Comparison of ENCODE assay signal across 26 cellular contexts in the genomic region with DNA sequence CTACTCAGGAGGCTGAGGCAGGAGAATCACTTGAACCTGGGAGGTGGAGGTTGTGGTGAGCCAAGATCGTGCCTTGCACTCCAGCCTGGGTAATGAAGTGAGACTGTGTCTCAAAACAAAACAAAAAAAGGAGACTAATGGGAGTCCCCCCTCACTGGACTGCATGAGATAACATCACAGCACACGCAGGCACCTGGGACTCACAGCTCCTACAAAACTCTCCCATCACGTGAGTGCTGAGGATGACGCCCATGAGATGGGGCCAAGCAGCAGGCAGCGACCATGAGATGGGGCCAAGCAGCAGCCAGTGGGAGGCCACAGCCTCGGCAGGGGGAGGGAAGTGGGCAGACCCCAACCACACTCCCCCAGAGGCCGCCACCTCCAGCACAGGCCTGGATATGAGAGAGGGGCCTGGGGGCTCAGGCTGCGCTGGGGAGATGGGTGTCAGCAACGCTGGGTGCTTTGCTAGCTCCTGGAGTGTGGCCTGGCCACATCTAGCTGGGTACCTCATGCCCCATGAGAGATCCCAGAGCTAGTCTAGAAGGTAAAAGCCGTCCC.
"Had no signal": no experiment of that assay in that cellular context is flagged by ENCODE, and none has a peak within 500 bp of the region (broad histone marks: within the 10 kb centered on the region; RNA-seq: fewer than 3 reads in every experiment).

No MANE protein-coding gene starts in this region.

- H3K27ac Mint-ChIP-seq: activated CD4-positive, alpha-beta T cell treated with anti-CD3 and anti-CD28 coated beads for 36 hours; activated CD8-positive, alpha-beta memory T cell treated with anti-CD3 and anti-CD28 coated beads, Interleukin-2, amount 10 ng/mL, durations not matched to agents 7 days and 5 days; activated CD8-positive, alpha-beta T cell treated with anti-CD3 and anti-CD28 coated beads, Interleukin-2, amount 10 ng/mL, durations not matched to agents 7 days and 5 days; activated naive CD4-positive, alpha-beta T cell treated with anti-CD3 and anti-CD28 coated beads, Interleukin-2, amount 50 U/mL, for 24 hours; activated naive CD8-positive, alpha-beta T cell treated with anti-CD3 and anti-CD28 coated beads, Interleukin-2, amount 50 U/mL, for 24 hours; activated T-helper 2 cell treated with anti-CD3 and anti-CD28 coated beads, Interferon-gamma antibody, Interleukin-2, Interleukin-4, amounts not matched to agents 10 μg/mL and 5 μg/mL and 100 μg/mL, durations not matched to agents 14 hours and 24 hours and 36 hours; immature natural killer cell; mesothelial cell of epicardium; progenitor cell of endocrine pancreas had no signal

- H3K36me3 Mint-ChIP-seq: activated naive CD4-positive, alpha-beta T cell treated with anti-CD3 and anti-CD28 coated beads, Interleukin-2, amount 50 U/mL, for 24 hours had no signal

- DNase-seq: activated CD4-positive, alpha-beta T cell treated with anti-CD3 and anti-CD28 coated beads for 36 hours; activated CD4-positive, CD25-positive, alpha-beta regulatory T cell; activated CD8-positive, alpha-beta memory T cell treated with anti-CD3 and anti-CD28 coated beads, Interleukin-2, amount 10 ng/mL, durations not matched to agents 7 days and 5 days; activated CD8-positive, alpha-beta T cell treated with anti-CD3 and anti-CD28 coated beads, Interleukin-2, amount 10 ng/mL, durations not matched to agents 7 days and 5 days; activated naive CD8-positive, alpha-beta T cell treated with anti-CD3 and anti-CD28 coated beads, Interleukin-2, amount 50 U/mL, for 24 hours; activated T-cell treated with anti-CD3 and anti-CD28 coated beads, Interleukin-2, amount 50 U/mL, for 48 hours; amygdala; caudate nucleus; foreskin fibroblast; hypothalamus; immature natural killer cell; kidney; left colon; naive thymus-derived CD4-positive, alpha-beta T cell; ovary; stimulated activated CD4-positive, alpha-beta T cell treated with anti-CD3 and anti-CD28 coated beads, Interleukin-2, amount 100 ng/mL, for 24 hours; stimulated activated naive CD8-positive, alpha-beta T cell treated with anti-CD3 and anti-CD28 coated beads, Interleukin-15, Interleukin-2, amounts not matched to agents 100 U/mL and 50 U/mL, for 24 hours; trophoblast cell had no signal

- H3K27me3 ChIP-seq: heart left ventricle, ovary had no signal

- H3K9me3 ChIP-seq: ovary, thoracic aorta had no signal

- H3K36me3 ChIP-seq: ovary had no signal

- ATAC-seq: activated CD4-positive, alpha-beta T cell treated with anti-CD3 and anti-CD28 coated beads for 36 hours; activated CD8-positive, alpha-beta memory T cell treated with anti-CD3 and anti-CD28 coated beads, Interleukin-2, amount 10 ng/mL, durations not matched to agents 7 days and 5 days; activated CD8-positive, alpha-beta T cell treated with anti-CD3 and anti-CD28 coated beads, Interleukin-2, amount 10 ng/mL, durations not matched to agents 7 days and 5 days; activated naive CD8-positive, alpha-beta T cell treated with anti-CD3 and anti-CD28 coated beads, Interleukin-2, amount 50 U/mL, for 24 hours; esophagus mucosa; heart left ventricle; left colon; naive thymus-derived CD4-positive, alpha-beta T cell; stimulated activated naive CD8-positive, alpha-beta T cell treated with anti-CD3 and anti-CD28 coated beads, Interleukin-15, Interleukin-2, amounts not matched to agents 100 U/mL and 50 U/mL, for 24 hours had no signal

- H3K4me3 ChIP-seq: heart left ventricle, ovary, smooth muscle cell, thoracic aorta had no signal

- H3K9me3 Mint-ChIP-seq: activated naive CD4-positive, alpha-beta T cell treated with anti-CD3 and anti-CD28 coated beads, Interleukin-2, amount 50 U/mL, for 24 hours; activated naive CD8-positive, alpha-beta T cell treated with anti-CD3 and anti-CD28 coated beads, Interleukin-2, amount 50 U/mL, for 24 hours; activated T-helper 2 cell treated with anti-CD3 and anti-CD28 coated beads, Interferon-gamma antibody, Interleukin-2, Interleukin-4, amounts not matched to agents 10 μg/mL and 5 μg/mL and 100 μg/mL, durations not matched to agents 14 hours and 24 hours and 36 hours; immature natural killer cell; mesothelial cell of epicardium; naive thymus-derived CD4-positive, alpha-beta T cell had no signal

- H3K27ac ChIP-seq: heart left ventricle, ovary, thoracic aorta had no signal

- H3K4me3 Mint-ChIP-seq: activated CD4-positive, alpha-beta T cell treated with anti-CD3 and anti-CD28 coated beads for 36 hours; activated CD8-positive, alpha-beta memory T cell treated with anti-CD3 and anti-CD28 coated beads, Interleukin-2, amount 10 ng/mL, durations not matched to agents 7 days and 5 days; activated CD8-positive, alpha-beta T cell treated with anti-CD3 and anti-CD28 coated beads, Interleukin-2, amount 10 ng/mL, durations not matched to agents 7 days and 5 days; activated naive CD4-positive, alpha-beta T cell treated with anti-CD3 and anti-CD28 coated beads, Interleukin-2, amount 50 U/mL, for 24 hours; activated naive CD8-positive, alpha-beta T cell treated with anti-CD3 and anti-CD28 coated beads, Interleukin-2, amount 50 U/mL, for 24 hours; immature natural killer cell; mesothelial cell of epicardium had no signal

- H3K4me2 ChIP-seq: smooth muscle cell had no signal

- H3K4me1 Mint-ChIP-seq: activated CD4-positive, alpha-beta T cell treated with anti-CD3 and anti-CD28 coated beads for 36 hours; mesothelial cell of epicardium had no signal
